32 cellular contexts compared by ENCODE assay signal in the genomic region with DNA sequence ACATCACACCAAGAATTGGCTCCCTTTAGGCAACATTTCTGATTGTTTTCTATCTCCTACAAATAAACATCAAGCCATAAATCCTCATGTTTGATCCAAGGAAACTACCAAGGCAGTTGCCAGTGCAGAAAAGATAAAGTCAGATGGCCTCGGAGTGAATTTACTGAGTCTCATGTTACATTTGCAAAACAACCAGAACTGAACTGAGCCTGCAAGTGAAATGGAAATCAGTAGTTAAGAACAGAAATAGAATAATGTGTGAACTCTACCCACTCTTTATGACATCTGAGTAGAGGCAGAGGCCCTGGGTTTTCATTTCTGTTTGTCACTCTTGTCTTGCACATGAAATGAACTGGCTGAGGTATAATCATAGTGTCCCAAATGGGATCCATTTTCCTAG. TPM values are rescaled to one million over a fixed set of nuclear protein-coding genes. Genes with fewer than 3 reads are reported as not detected.
DNase-seq lines count a peak whose midpoint lies in the region; ATAC-seq, FAIRE-seq and TF ChIP-seq lines count a peak whose summit lies in the region.
"Had no signal": no experiment of that assay in that cellular context is flagged by ENCODE, and none has a peak within 500 bp of the region (broad histone marks: within the 10 kb centered on the region; RNA-seq: fewer than 3 reads in every experiment).

No MANE protein-coding gene starts in this region.

- no peak overlapping the region for H3K4ac ChIP-seq in H1 (replicated peaks; ENCODE audit: insufficient read length, low read depth, low read length)

- no peak overlapping the region for H3K9ac ChIP-seq in H1 (replicated peaks in 1 of 4; ENCODE audit: extremely low read depth in 1 of 4, low read depth in 3 of 4, low read length in 3 of 4)

- H2BK15ac ChIP-seq in H1 (ENCODE audit: low read length) = no peak overlapping the region

- peaks cover 30% of the 10 kb centered on the region for H3K4me1 Mint-ChIP-seq in GM23338
- H3K4me1 Mint-ChIP-seq in osteocyte (ENCODE audit: unreplicated experiment) = peaks cover 25% of the 10 kb centered on the region
- H3K4me1 Mint-ChIP-seq: activated CD8-positive, alpha-beta memory T cell treated with anti-CD3 and anti-CD28 coated beads, Interleukin-2, amount 10 ng/mL, durations not matched to agents 7 days and 5 days; CD4-positive, alpha-beta memory T cell had no signal

- TF ChIP-seq CTCF in GM23338 (conservative IDR thresholded peaks at IDR 0.05; ENCODE audit: low read depth in 2 of 2) (no peak), H1 (IDR thresholded peaks at IDR 0.05; ENCODE audit: control extremely low read depth in 1 of 3, insufficient read depth in 1 of 3, low read depth in 1 of 3, low read length in 3 of 3) (no peak), osteoblast (IDR thresholded peaks at IDR 0.05; ENCODE audit: extremely low read depth, low read depth, low read length) (no peak), osteocyte (IDR thresholded peaks at IDR 0.05) (no peak)

- H2BK5ac ChIP-seq in H1 (ENCODE audit: low read depth, low read length) = no peak overlapping the region

- no peak for TF ChIP-seq RAD21 in H1 (IDR thresholded peaks at IDR 0.05 in 1 of 2, conservative IDR thresholded peaks at IDR 0.05 in 1 of 2; ENCODE audit: low read depth in 2 of 2, low read length in 2 of 2)

- H3K4me3 ChIP-seq in GM23338 (no peak overlapping the region), H1 (ENCODE audit: extremely low read depth in 1 of 4, insufficient read depth in 2 of 4, low read depth in 3 of 4, low read length in 4 of 4) (no peak overlapping the region), osteoblast (ENCODE audit: insufficient read depth, low read length) (no peak overlapping the region)
- H3K4me3 ChIP-seq: HAP-1, heart right ventricle, lower lobe of right lung, right lobe of liver, thoracic aorta had no signal

- no peak overlapping the region for H3K14ac ChIP-seq in H1 (ENCODE audit: insufficient read length)

- H3K27me3 ChIP-seq in GM23338 (ENCODE audit: insufficient read depth) (no peaks in the 10 kb centered on the region), H1 (replicated peaks in 1 of 4; ENCODE audit: control insufficient read depth in 3 of 4, extremely low read depth in 1 of 4, insufficient read depth in 3 of 4, low read length in 3 of 4) (no peaks in the 10 kb centered on the region), osteoblast (ENCODE audit: insufficient read depth, low read length) (no peaks in the 10 kb centered on the region)
- H3K27me3 ChIP-seq: foreskin keratinocyte, heart right ventricle, right lobe of liver had no signal

- H3K9me2 ChIP-seq in GM23338 (ENCODE audit: insufficient read depth) = peaks cover 5% of the 10 kb centered on the region; the same call in 1 of the 2 replicates

- H3K27ac Mint-ChIP-seq in GM23338 (no peak overlapping the region), osteocyte (ENCODE audit: unreplicated experiment) (no peak overlapping the region)
- H3K27ac Mint-ChIP-seq: activated CD8-positive, alpha-beta memory T cell treated with anti-CD3 and anti-CD28 coated beads, Interleukin-2, amount 10 ng/mL, durations not matched to agents 7 days and 5 days; activated naive CD4-positive, alpha-beta T cell treated with anti-CD3 and anti-CD28 coated beads for 36 hours; CD4-positive, alpha-beta memory T cell; nephron progenitor cell; WTC11 had no signal

- no peak overlapping the region for H3K4me3 Mint-ChIP-seq in GM23338
- H3K4me3 Mint-ChIP-seq in osteocyte (ENCODE audit: unreplicated experiment) = no peak overlapping the region
- H3K4me3 Mint-ChIP-seq: activated CD8-positive, alpha-beta memory T cell treated with anti-CD3 and anti-CD28 coated beads, Interleukin-2, amount 10 ng/mL, durations not matched to agents 7 days and 5 days; activated naive CD4-positive, alpha-beta T cell treated with anti-CD3 and anti-CD28 coated beads for 36 hours; CD4-positive, alpha-beta memory T cell; nephron progenitor cell; WTC11 had no signal

- ATAC-seq in GM23338 = no peak
- ATAC-seq: activated CD8-positive, alpha-beta memory T cell treated with anti-CD3 and anti-CD28 coated beads, Interleukin-2, amount 10 ng/mL, durations not matched to agents 7 days and 5 days; heart right ventricle; lower lobe of right lung; Panc1; right lobe of liver; WTC11 had no signal

- H3K18ac ChIP-seq in H1 (ENCODE audit: extremely low read depth, low read length) = no peak overlapping the region

- H4K20me1 ChIP-seq in GM23338 (replicated peaks; ENCODE audit: insufficient read depth) (no peaks in the 10 kb centered on the region), H1 (replicated peaks in 1 of 2; ENCODE audit: control insufficient read depth in 1 of 2, insufficient read depth in 2 of 2, low read length in 2 of 2) (no peaks in the 10 kb centered on the region), osteoblast (ENCODE audit: insufficient read depth, low read length) (no peaks in the 10 kb centered on the region)

- peaks cover 29% of the 10 kb centered on the region for H3K4me1 ChIP-seq in GM23338 (ENCODE audit: insufficient read depth)
- H3K4me1 ChIP-seq in H1 (replicated peaks in 1 of 4; ENCODE audit: control insufficient read depth in 3 of 4, insufficient read depth in 4 of 4, low read length in 3 of 4) = peaks cover 0 to 5% (median under 1%) of the 10 kb centered on the region in 4 experiments; a peak in 4 of 7 replicates
- peaks cover 21% of the 10 kb centered on the region for H3K4me1 ChIP-seq in osteoblast (ENCODE audit: insufficient read depth, low read length)
- H3K4me1 ChIP-seq: HAP-1, lower lobe of right lung, right lobe of liver had no signal

- H3K4me2 ChIP-seq in GM23338 (peak overlapping the region; percentile 54; the same call in 1 of the 2 replicates), H1 (ENCODE audit: insufficient read depth in 1 of 2, low read depth in 2 of 2, low read length in 2 of 2) (no peak overlapping the region), osteoblast (ENCODE audit: insufficient read depth, low read length) (no peak overlapping the region)

- no peak for FAIRE-seq in H1 (lab: Jason Lieb, UNC)
- FAIRE-seq: G401.6, urothelium cell line had no signal

- no peak overlapping the region for H3K23ac ChIP-seq in H1 (ENCODE audit: insufficient read length)

- no peaks in the 10 kb centered on the region for H3F3A ChIP-seq in GM23338 (replicated peaks; ENCODE audit: low read depth)

- H3K79me2 ChIP-seq in GM23338 (replicated peaks; ENCODE audit: insufficient read depth) (no peaks in the 10 kb centered on the region), H1 (ENCODE audit: control insufficient read depth in 1 of 2, insufficient read depth in 2 of 2, low read length in 2 of 2) (no peaks in the 10 kb centered on the region), osteoblast (ENCODE audit: insufficient read depth, low read length) (no peaks in the 10 kb centered on the region)

- CTCF ChIA-PET in H1 (lab: Charles Lee; ENCODE audit: partially characterized antibody) = interaction anchor here (1.6 to 2.8 kb wide), 2 partner anchors 20 to 29 kb away, joined by 6 to 24 read pairs; no protein-coding TSS in a partner anchor

- H3K27ac ChIP-seq in GM23338 (ENCODE audit: low read depth) = no peak overlapping the region
- H3K27ac ChIP-seq in H1 (ENCODE audit: low read depth, low read length) = no peak overlapping the region
- no peak overlapping the region for H3K27ac ChIP-seq in osteoblast (ENCODE audit: low read depth, low read length)
- H3K27ac ChIP-seq: foreskin keratinocyte, heart right ventricle, lower lobe of right lung, right lobe of liver had no signal

- peak; percentile 5 for DNase-seq in NCI-H1092 treated with DMSO at 0.1 percent for 48 hours (lab: John Stamatoyannopoulos, UW)
- no peak for DNase-seq in NCI-H1092 (lab: John Stamatoyannopoulos, UW)
- DNase-seq in GM23338 (ENCODE audit: low spot score) = no peak
- no peak for DNase-seq in H1 (ENCODE audit: low read depth in 1 of 2, low spot score in 2 of 2)
- DNase-seq in osteoblast (ENCODE audit: insufficient read length, low spot score, missing footprints) = no peak
- no peak for DNase-seq in stimulated activated CD4-positive, alpha-beta T cell treated with anti-CD3 and anti-CD28 coated beads, Interleukin-4, amount 100 ng/mL, for 24 hours
- DNase-seq in osteocyte (ENCODE audit: extremely low spot score, unreplicated experiment) = no peak
- no peak for DNase-seq in mucosa of gallbladder (ENCODE audit: low spot score)
- DNase-seq: activated CD4-positive, alpha-beta T cell treated with anti-CD3 and anti-CD28 coated beads, Interleukin-2, amount 50 U/mL, for 1 hour; activated CD8-positive, alpha-beta memory T cell treated with anti-CD3 and anti-CD28 coated beads, Interleukin-2, amount 10 ng/mL, durations not matched to agents 7 days and 5 days; activated naive CD4-positive, alpha-beta T cell treated with anti-CD3 and anti-CD28 coated beads for 36 hours; AML-193; amygdala; CD4-positive, alpha-beta memory T cell; effector CD4-positive, alpha-beta T cell; foreskin keratinocyte; heart right ventricle; kidney glomerular epithelial cell; lower lobe of right lung; NCI-H1694; nephron progenitor cell; posterior cingulate gyrus; right lobe of liver; SHP77; stimulated activated naive CD4-positive, alpha-beta T cell treated with Interleukin-2 at 50 U/mL for 16 hours had no signal

- TF ChIP-seq POLR2A in H1 (IDR thresholded peaks at IDR 0.05; ENCODE audit: control extremely low read depth in 1 of 2, low read depth in 2 of 2, low read length in 2 of 2) = no peak

- H3K36me3 Mint-ChIP-seq in GM23338 (ENCODE audit: low read depth) = no peaks in the 10 kb centered on the region
- no peaks in the 10 kb centered on the region for H3K36me3 Mint-ChIP-seq in osteocyte (ENCODE audit: unreplicated experiment)
- H3K36me3 Mint-ChIP-seq: activated CD8-positive, alpha-beta memory T cell treated with anti-CD3 and anti-CD28 coated beads, Interleukin-2, amount 10 ng/mL, durations not matched to agents 7 days and 5 days; CD4-positive, alpha-beta memory T cell; WTC11 had no signal

- POLR2A ChIA-PET in H1 (lab: Charles Lee; ENCODE audit: partially characterized antibody) = no interaction called here

- H4K91ac ChIP-seq in H1 (replicated peaks; ENCODE audit: insufficient read length, low read length) = no peak overlapping the region

- H3K36me3 ChIP-seq in GM23338 (ENCODE audit: insufficient read depth) (no peaks in the 10 kb centered on the region), H1 (ENCODE audit: control insufficient read depth in 2 of 4, insufficient read depth in 4 of 4, low read length in 3 of 4) (no peaks in the 10 kb centered on the region), osteoblast (ENCODE audit: insufficient read depth, low read length) (no peaks in the 10 kb centered on the region)
- H3K36me3 ChIP-seq: HAP-1, heart right ventricle, lower lobe of right lung, right lobe of liver, thoracic aorta had no signal

- no peak for TF ChIP-seq EP300 in H1 (IDR thresholded peaks at IDR 0.05; ENCODE audit: borderline replicate concordance in 1 of 2, low read depth in 2 of 2, low read length in 2 of 2)

- no peak overlapping the region for H3K56ac ChIP-seq in H1 (replicated peaks; ENCODE audit: insufficient read length, low read depth, low read length)

- H2BK12ac ChIP-seq in H1 (ENCODE audit: low read depth, low read length) = no peak overlapping the region

- H3K23me2 ChIP-seq in H1 (ENCODE audit: low read depth, low read length) = no peaks in the 10 kb centered on the region

- no peak overlapping the region for H2BK120ac ChIP-seq in H1 (replicated peaks; ENCODE audit: low read depth, low read length)

- no peak overlapping the region for H4K5ac ChIP-seq in H1 (ENCODE audit: insufficient read length, low read depth, low read length)

- H3K79me1 ChIP-seq in H1 (ENCODE audit: low read depth, low read length) = no peaks in the 10 kb centered on the region

- no peaks in the 10 kb centered on the region; the same call in 2 of the 3 replicates for H3K9me3 Mint-ChIP-seq in GM23338
- H3K9me3 Mint-ChIP-seq in osteocyte (ENCODE audit: unreplicated experiment) = no peaks in the 10 kb centered on the region
- H3K9me3 Mint-ChIP-seq: activated naive CD4-positive, alpha-beta T cell treated with anti-CD3 and anti-CD28 coated beads for 36 hours; CD4-positive, alpha-beta memory T cell; nephron progenitor cell; WTC11 had no signal

- H2AFZ ChIP-seq in GM23338 (peak overlapping the region; percentile 43), H1 (ENCODE audit: low read length) (peak overlapping the region; percentile 57; the same call in 1 of the 2 replicates), osteoblast (ENCODE audit: low read length) (peak overlapping the region; percentile 21)

- H3K27me3 Mint-ChIP-seq in GM23338 (ENCODE audit: insufficient read depth, low read depth, poor library complexity) (no peaks in the 10 kb centered on the region), osteocyte (ENCODE audit: unreplicated experiment) (no peaks in the 10 kb centered on the region)
- H3K27me3 Mint-ChIP-seq: activated CD8-positive, alpha-beta memory T cell treated with anti-CD3 and anti-CD28 coated beads, Interleukin-2, amount 10 ng/mL, durations not matched to agents 7 days and 5 days had no signal

- H4K8ac ChIP-seq in H1 (ENCODE audit: extremely low read depth, insufficient read depth, low read length) = no peak overlapping the region

- whole genome bisulfite sequencing in H1 (ENCODE audit: extremely low coverage in 1 of 2, insufficient coverage in 1 of 2, insufficient read length in 1 of 2, insufficient replicate concordance in 2 of 2, low coverage in 1 of 2, low lambda C conversion rate in 2 of 2, missing lambda C conversion rate in 1 of 2), 2 experiments = 54% methylated on average over 1 of the region's 1 CpG; no CpG with 5 or more reads in 1 of the 2 experiments

- H3K9me3 ChIP-seq in H1 (ENCODE audit: insufficient read depth in 2 of 2, low read depth in 1 of 2, low read length in 1 of 2) (no peaks in the 10 kb centered on the region), osteoblast (ENCODE audit: low read depth, low read length) (no peaks in the 10 kb centered on the region)
- H3K9me3 ChIP-seq: HAP-1, heart right ventricle, lower lobe of right lung, right lobe of liver, thoracic aorta had no signal

- no peak overlapping the region for H2AK5ac ChIP-seq in H1 (ENCODE audit: low read depth, low read length)

- H2BK20ac ChIP-seq in H1 (ENCODE audit: low read length) = no peak overlapping the region

RNA-seq across cellular contexts. Expression of a gene that starts 20.5 kb away (rescaled TPM):
- not detected in 2 replicates for total RNA-seq in GM23338 (2014; rRNA removed; shearing (Covaris generic))
- not detected in 2 replicates for polyA plus RNA-seq in GM23338 (2016; fragmentation: Nextera tagmentation; extraction: Ambion mirVana)
- total RNA-seq in H1 (2021; fragmentation: NEBNext Ultra II Directional; extraction: Animal tissue kit (Norgen Biotek cat#: 25700)) = not detected in 2 replicates
- polyA plus RNA-seq in H1 (2011; rRNA removed) = not detected in 2 replicates
- polyA plus RNA-seq in H1 (2011; cell fraction: cytosol; rRNA removed) = not detected
- not detected for polyA plus RNA-seq in H1 (2011; cell fraction: nucleus; rRNA removed)
- not detected in 4 replicates for polyA plus RNA-seq in H1 (2012, experiment 1 of 2)
- not detected for polyA plus RNA-seq in H1 (2012, experiment 2 of 2)
- not detected for polyA plus RNA-seq in H1 (2013, experiment 1 of 2)
- not detected for polyA plus RNA-seq in H1 (2013, experiment 2 of 2)
- not detected in 2 replicates for polyA minus RNA-seq in H1 (2011; rRNA and poly(A)+ RNA removed)
- polyA minus RNA-seq in H1 (2011; cell fraction: cytosol; rRNA and poly(A)+ RNA removed) = not detected
- polyA minus RNA-seq in H1 (2011; cell fraction: nucleus; rRNA and poly(A)+ RNA removed) = not detected
- 0.29 TPM in 1 of 2 replicates, not detected in the other for total RNA-seq in osteoblast
- not detected in 2 replicates for total RNA-seq in osteocyte
- not detected for total RNA-seq in mucosa of gallbladder
- total RNA-seq: A172; activated CD8-positive, alpha-beta memory T cell treated with anti-CD3 and anti-CD28 coated beads, Interleukin-2, amount 10 ng/mL, durations not matched to agents 7 days and 5 days; activated naive CD4-positive, alpha-beta T cell treated with anti-CD3 and anti-CD28 coated beads for 36 hours; CD4-positive, alpha-beta memory T cell; heart right ventricle; lower lobe of right lung; right lobe of liver; thoracic aorta; WTC11 had no signal
- polyA plus RNA-seq: CD4-positive, alpha-beta memory T cell had no signal
